ENCODE assay signal across 11 cellular contexts in genomic region chr20:62321521-62321948, GRCh38. TPM values are rescaled to one million over a fixed set of nuclear protein-coding genes. Genes with fewer than 3 reads are reported as not detected.
A peak's percentile ranks its signal among the peaks of the same experiment; 100 is the strongest.
DNase-seq lines count a peak whose midpoint lies in the region; ATAC-seq and TF ChIP-seq lines count a peak whose summit lies in the region.
"Had no signal": no experiment of that assay in that cellular context is flagged by ENCODE, and none has a peak within 500 bp of the region (broad histone marks: within the 10 kb centered on the region; RNA-seq: fewer than 3 reads in every experiment).

No MANE protein-coding gene starts in this region.

- H3K4me3 Mint-ChIP-seq in stimulated activated memory B cell treated with anti-CD40 and anti-IgM and Interleukin-4, amounts not matched to agents 10 μg/mL and 1 μg/mL and 100 μg/mL, for 72 hours, result no peak overlapping the region
- H3K4me3 Mint-ChIP-seq: CD8-positive, alpha-beta memory T cell; immature natural killer cell had no signal

- intact Hi-C loops in Right ventricle myocardium inferior (cut with DNase I), result no loop called here
- intact Hi-C loops in esophagus squamous epithelium (cut with DNase I), result no loop called here

- peak; percentile 37 for DNase-seq in Right ventricle myocardium inferior (ENCODE audit: missing footprints)
- DNase-seq in right atrium auricular region (ENCODE audit: low spot score), result no peak
- DNase-seq in RKO (ENCODE audit: low spot score), result peak; percentile 51
- no peak for DNase-seq in esophagus squamous epithelium (lab: John Stamatoyannopoulos, UW)
- DNase-seq in activated naive CD4-positive, alpha-beta T cell treated with Interleukin-2 at 50 U/mL for 16 hours, result no peak
- DNase-seq in NCI-H1048 (lab: John Stamatoyannopoulos, UW), result no peak
- no peak for DNase-seq in smooth muscle cell (lab: John Stamatoyannopoulos, UW; ENCODE audit: unreplicated experiment)
- DNase-seq: activated CD8-positive, alpha-beta memory T cell treated with anti-CD3 and anti-CD28 coated beads, Interleukin-2, amount 50 U/mL, for 4 hours; CD8-positive, alpha-beta memory T cell had no signal

- no peak overlapping the region for H3K4me2 ChIP-seq in smooth muscle cell

- H3K36me3 Mint-ChIP-seq in stimulated activated memory B cell treated with anti-CD40 and anti-IgM and Interleukin-4, amounts not matched to agents 10 μg/mL and 1 μg/mL and 100 μg/mL, for 72 hours, result peaks cover 42% of the 10 kb centered on the region
- H3K36me3 Mint-ChIP-seq: CD8-positive, alpha-beta memory T cell; immature natural killer cell had no signal

- no peaks in the 10 kb centered on the region for H3K9me3 ChIP-seq in right atrium auricular region
- H3K9me3 ChIP-seq in esophagus squamous epithelium, result no peaks in the 10 kb centered on the region
- H3K9me3 ChIP-seq in smooth muscle cell (replicated peaks; ENCODE audit: low read depth), result no peaks in the 10 kb centered on the region

- peaks cover 4% of the 10 kb centered on the region for H3K9me3 Mint-ChIP-seq in stimulated activated memory B cell treated with anti-CD40 and anti-IgM and Interleukin-4, amounts not matched to agents 10 μg/mL and 1 μg/mL and 100 μg/mL, for 72 hours
- H3K9me3 Mint-ChIP-seq: CD8-positive, alpha-beta memory T cell; immature natural killer cell had no signal

- TF ChIP-seq CTCF in right atrium auricular region (IDR thresholded peaks at IDR 0.05), result no peak
- no peak for TF ChIP-seq CTCF in esophagus squamous epithelium (IDR thresholded peaks at IDR 0.05)
- TF ChIP-seq CTCF in smooth muscle cell (IDR thresholded peaks at IDR 0.05; ENCODE audit: borderline replicate concordance, insufficient read depth, poor library complexity, severe bottlenecking), result no peak

- no peaks in the 10 kb centered on the region for H3K27me3 Mint-ChIP-seq in stimulated activated memory B cell treated with anti-CD40 and anti-IgM and Interleukin-4, amounts not matched to agents 10 μg/mL and 1 μg/mL and 100 μg/mL, for 72 hours
- H3K27me3 Mint-ChIP-seq: CD8-positive, alpha-beta memory T cell had no signal

- peaks cover 19% of the 10 kb centered on the region for H3K4me1 Mint-ChIP-seq in stimulated activated memory B cell treated with anti-CD40 and anti-IgM and Interleukin-4, amounts not matched to agents 10 μg/mL and 1 μg/mL and 100 μg/mL, for 72 hours
- H3K4me1 Mint-ChIP-seq: CD8-positive, alpha-beta memory T cell; immature natural killer cell had no signal

- no peak overlapping the region for H2AFZ ChIP-seq in smooth muscle cell (ENCODE audit: low read depth)

- no peak overlapping the region for H3K27ac Mint-ChIP-seq in stimulated activated memory B cell treated with anti-CD40 and anti-IgM and Interleukin-4, amounts not matched to agents 10 μg/mL and 1 μg/mL and 100 μg/mL, for 72 hours

- H3K79me2 ChIP-seq in smooth muscle cell (ENCODE audit: low read depth), result no peaks in the 10 kb centered on the region

- H3K36me3 ChIP-seq in right atrium auricular region (peaks cover 65% of the 10 kb centered on the region), esophagus squamous epithelium (peaks cover 13 to 91% (median 48%) of the 10 kb centered on the region in 3 donors), smooth muscle cell (ENCODE audit: low read depth) (no peaks in the 10 kb centered on the region)

- TF ChIP-seq POLR2A in esophagus squamous epithelium (IDR thresholded peaks at IDR 0.05), result no peak

- H3K4me1 ChIP-seq in right atrium auricular region (no peaks in the 10 kb centered on the region), esophagus squamous epithelium (peaks cover 24 to 67% (median 28%) of the 10 kb centered on the region in 3 donors), smooth muscle cell (ENCODE audit: low read depth) (no peaks in the 10 kb centered on the region)

- 79 to 93% methylated on average over 5 to 6 of the region's 7 CpGs for WGBS in esophagus squamous epithelium, 2 donors
- 98% methylated on average over 4 of the region's 7 CpGs for WGBS in smooth muscle cell (ENCODE audit: low lambda C conversion rate)

- H3K27me3 ChIP-seq in right atrium auricular region (no peaks in the 10 kb centered on the region), esophagus squamous epithelium (no peaks in the 10 kb centered on the region), smooth muscle cell (ENCODE audit: low read depth) (no peaks in the 10 kb centered on the region)

- no peak for ATAC-seq in Right ventricle myocardium inferior
- ATAC-seq in stimulated activated memory B cell treated with anti-CD40 and anti-IgM and Interleukin-4, amounts not matched to agents 10 μg/mL and 1 μg/mL and 100 μg/mL, for 72 hours, result peak; percentile 31

- no peaks in the 10 kb centered on the region for H4K20me1 ChIP-seq in smooth muscle cell (ENCODE audit: low read depth)

- H3K9ac ChIP-seq in smooth muscle cell (ENCODE audit: low read depth), result no peak overlapping the region

- H3K4me3 ChIP-seq in right atrium auricular region (no peak overlapping the region), esophagus squamous epithelium (no peak overlapping the region), smooth muscle cell (no peak overlapping the region)

- H3K27ac ChIP-seq in right atrium auricular region (no peak overlapping the region), esophagus squamous epithelium (peak overlapping the region in 3 of 4 donors; percentile 16 to 74 (median 63)), smooth muscle cell (ENCODE audit: low read depth) (no peak overlapping the region)

- H3F3A ChIP-seq in smooth muscle cell (ENCODE audit: low read depth), result no peaks in the 10 kb centered on the region

RNA-seq across cellular contexts. Expression of gene ADRM1, which starts 18.7 kb away (rescaled TPM):
- total RNA-seq in Right ventricle myocardium inferior (73.9 TPM), right atrium auricular region (100 to 1,000 TPM in 1 of 2 donors, 10 to 100 TPM in 1; 95.9 to 128 TPM), esophagus squamous epithelium (100 to 1,000 TPM; 126 to 173 (median 133) TPM), smooth muscle cell (68.7 and 101 TPM in 2 replicates)
- polyA plus RNA-seq in smooth muscle cell, result 121 and 126 TPM in 2 replicates

RNA-seq across cellular contexts. Expression of gene LAMA5, which starts 45.6 kb away (rescaled TPM):
- 89.3 TPM for total RNA-seq in Right ventricle myocardium inferior
- 10 to 100 TPM; 61.1 to 69.4 TPM for total RNA-seq in right atrium auricular region
- total RNA-seq in esophagus squamous epithelium, result 100 to 1,000 TPM in 2 of 4 donors, 10 to 100 TPM in 2; 60.4 to 127 (median 98.9) TPM
- total RNA-seq in smooth muscle cell, result 27.5 and 30.0 TPM in 2 replicates
- polyA plus RNA-seq in smooth muscle cell, result 27.6 and 132 TPM in 2 replicates
- polyA plus RNA-seq: CD8-positive, alpha-beta memory T cell had no signal

Comparison
In these comparisons a context has a peak if more than half of its experiments do, and no peak if none do; other contexts are left out.
1. DNase-seq: peak in Right ventricle myocardium inferior (single experiment) and RKO (single experiment); none in right atrium auricular region (single experiment), esophagus squamous epithelium (single experiment), activated naive CD4-positive, alpha-beta T cell treated with Interleukin-2 at 50 U/mL for 16 hours (single experiment), NCI-H1048 (single experiment) and smooth muscle cell (single experiment).
2. H3K27ac ChIP-seq: peak in esophagus squamous epithelium (3 of 4); none in right atrium auricular region (0 of 2) and smooth muscle cell (single experiment).